Comparison of ENCODE assay signal across 10 cellular contexts in the genomic region with DNA sequence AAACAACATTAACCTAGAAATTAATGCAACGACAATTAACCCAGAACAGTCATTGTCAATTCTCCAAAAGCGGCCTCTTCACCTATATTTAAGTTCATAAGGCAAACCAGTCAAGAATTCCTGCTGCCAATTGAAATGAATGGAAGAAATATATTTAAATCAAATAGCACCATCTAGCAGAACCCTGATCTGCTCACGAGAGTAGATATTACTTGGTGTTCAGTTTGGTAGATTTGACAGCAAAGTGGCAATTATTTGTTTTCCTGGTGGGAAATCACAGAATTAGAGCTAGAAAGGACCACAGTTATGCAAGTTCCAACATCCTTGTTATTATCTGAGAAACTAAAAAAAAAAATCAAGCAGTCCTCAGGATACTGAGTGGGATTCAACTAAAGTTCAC.
DNase-seq lines count a peak whose midpoint lies in the region; ATAC-seq lines count a peak whose summit lies in the region.
"Had no signal": no experiment of that assay in that cellular context is flagged by ENCODE, and none has a peak within 500 bp of the region (broad histone marks: within the 10 kb centered on the region; RNA-seq: fewer than 3 reads in every experiment).

No MANE protein-coding gene starts in this region.

- no peak overlapping the region for H3K9ac ChIP-seq in endocrine pancreas (ENCODE audit: control insufficient read depth, insufficient read depth, low read length)

- no peaks in the 10 kb centered on the region for H3K27me3 ChIP-seq in endocrine pancreas (ENCODE audit: control insufficient read depth, insufficient read depth, low read length)

- peak; percentile 11 for DNase-seq in NCI-H748 (lab: John Stamatoyannopoulos, UW; ENCODE audit: unreplicated experiment)
- no peak for DNase-seq in NCI-H748 treated with DMSO at 0.1 percent for 48 hours (lab: John Stamatoyannopoulos, UW)
- peak; percentile 41 for DNase-seq in NCI-H1694 treated with DMSO at 0.1 percent for 48 hours (lab: John Stamatoyannopoulos, UW)
- no peak for DNase-seq in skeletal muscle cell (ENCODE audit: low read depth)
- DNase-seq in GM19240 (ENCODE audit: insufficient read length, low spot score): no peak
- DNase-seq: effector CD8-positive, alpha-beta T cell; left ventricle myocardium superior had no signal

- no peaks in the 10 kb centered on the region for H3K36me3 ChIP-seq in endocrine pancreas (ENCODE audit: control insufficient read depth, insufficient read depth, low read length)

- H3K4me3 ChIP-seq in endocrine pancreas (ENCODE audit: control insufficient read depth, insufficient read depth, low read length) (peak overlapping the region; percentile 93), skeletal muscle cell (ENCODE audit: low read depth, low read length) (peak overlapping the region; percentile 73)

- no peaks in the 10 kb centered on the region for H3K9me3 ChIP-seq in endocrine pancreas (ENCODE audit: control insufficient read depth, low read length)

- H3K4me1 ChIP-seq in endocrine pancreas (ENCODE audit: control insufficient read depth, insufficient read depth, low read length): peaks cover 28% of the 10 kb centered on the region

- no peak for ATAC-seq in HG03097 (IDR thresholded peaks at IDR 0.05; ENCODE audit: low FRiP score, unreplicated experiment)
- no peak for ATAC-seq in HG03159 (IDR thresholded peaks at IDR 0.05; ENCODE audit: unreplicated experiment)
- ATAC-seq: left ventricle myocardium superior had no signal

Comparison
In these comparisons a context has a peak if more than half of its experiments do, and no peak if none do; other contexts are left out.
1. DNase-seq: peak in NCI-H748 (single experiment) and NCI-H1694 treated with DMSO at 0.1 percent for 48 hours (single experiment); none in NCI-H748 treated with DMSO at 0.1 percent for 48 hours (single experiment), skeletal muscle cell (single experiment) and GM19240 (single experiment).